ENCODE assay signal across 16 cellular contexts in genomic region chr2:129881786-129882396, GRCh38.
DNase-seq lines count a peak whose midpoint lies in the region; ATAC-seq and TF ChIP-seq lines count a peak whose summit lies in the region.
"Had no signal": no experiment of that assay in that cellular context is flagged by ENCODE, and none has a peak within 500 bp of the region (broad histone marks: within the 10 kb centered on the region; RNA-seq: fewer than 3 reads in every experiment).

No MANE protein-coding gene starts in this region.

- H3K4ac ChIP-seq in neuronal stem cell (ENCODE audit: low read length) = no peak overlapping the region

- no CpG with 5 or more reads among the region's 4 CpGs for WGBS in neuronal stem cell (ENCODE audit: extremely low coverage in 2 of 2, insufficient read length in 2 of 2, insufficient replicate concordance in 1 of 2), 2 donors

- intact Hi-C loops in upper lobe of right lung (cut with DNase I) = no loop called here
- intact Hi-C loops in activated T-helper 2 cell treated with anti-CD3 and anti-CD28 coated beads, Interferon-gamma antibody, Interleukin-2, Interleukin-4, amounts not matched to agents 10 μg/mL and 5 μg/mL and 100 μg/mL, durations not matched to agents 14 hours and 24 hours and 36 hours (cut with micrococcal nuclease) = no loop called here

- H2BK120ac ChIP-seq in neuronal stem cell (ENCODE audit: low read depth, low read length) = no peak overlapping the region

- no peaks in the 10 kb centered on the region for H3K79me1 ChIP-seq in neuronal stem cell (ENCODE audit: low read depth, low read length)

- TF ChIP-seq CTCF in upper lobe of right lung (IDR thresholded peaks at IDR 0.05) (no peak), omental fat pad (IDR thresholded peaks at IDR 0.05) (no peak)

- peak overlapping the region; percentile 13 for H3K9ac ChIP-seq in neuronal stem cell (ENCODE audit: low read depth, low read length, poor library complexity)
- H3K9ac ChIP-seq: GM23248 had no signal

- POLR2A ChIA-PET in activated CD8-positive, alpha-beta T cell treated with anti-CD3 and anti-CD28 coated beads, Interleukin-2, amount 10 ng/mL, durations not matched to agents 7 days and 5 days (lab: Charles Lee) = no interaction called here

- no peak overlapping the region for H3K27ac Mint-ChIP-seq in activated T-helper 2 cell treated with anti-CD3 and anti-CD28 coated beads, Interferon-gamma antibody, Interleukin-2, Interleukin-4, amounts not matched to agents 10 μg/mL and 5 μg/mL and 100 μg/mL, durations not matched to agents 14 hours and 24 hours and 36 hours
- no peak overlapping the region for H3K27ac Mint-ChIP-seq in activated CD8-positive, alpha-beta T cell treated with anti-CD3 and anti-CD28 coated beads, Interleukin-2, amount 10 ng/mL, durations not matched to agents 7 days and 5 days

- H3K9me3 ChIP-seq in neuronal stem cell (replicated peaks in 1 of 2; ENCODE audit: control insufficient read depth in 2 of 2, insufficient read depth in 1 of 2, low read depth in 1 of 2, low read length in 2 of 2) (no peaks in the 10 kb centered on the region), upper lobe of right lung (no peaks in the 10 kb centered on the region)

- H3K36me3 ChIP-seq in neuronal stem cell (replicated peaks in 1 of 2; ENCODE audit: control insufficient read depth in 2 of 2, insufficient read depth in 2 of 2, low read length in 2 of 2) = no peaks in the 10 kb centered on the region
- no peaks in the 10 kb centered on the region for H3K36me3 ChIP-seq in upper lobe of right lung

- H3K4me3 ChIP-seq in neuronal stem cell (ENCODE audit: low read length in 2 of 2) (no peak overlapping the region), upper lobe of right lung (no peak overlapping the region)
- H3K4me3 ChIP-seq: GM12878, GM23248 had no signal

- H3K27ac ChIP-seq in neuronal stem cell (replicated peaks; ENCODE audit: low read length) (no peak overlapping the region), upper lobe of right lung (no peak overlapping the region)
- H3K27ac ChIP-seq: GM23248 had no signal

- H3K36me3 Mint-ChIP-seq in activated T-helper 2 cell treated with anti-CD3 and anti-CD28 coated beads, Interferon-gamma antibody, Interleukin-2, Interleukin-4, amounts not matched to agents 10 μg/mL and 5 μg/mL and 100 μg/mL, durations not matched to agents 14 hours and 24 hours and 36 hours (ENCODE audit: low read depth) = no peaks in the 10 kb centered on the region
- no peaks in the 10 kb centered on the region for H3K36me3 Mint-ChIP-seq in activated CD8-positive, alpha-beta T cell treated with anti-CD3 and anti-CD28 coated beads, Interleukin-2, amount 10 ng/mL, durations not matched to agents 7 days and 5 days (ENCODE audit: low read depth)

- peak; percentile 35 for DNase-seq in islet precursor cell
- DNase-seq in neuronal stem cell (ENCODE audit: low spot score) = no peak
- DNase-seq in upper lobe of right lung = peak; percentile 19
- DNase-seq in activated T-helper 2 cell treated with anti-CD3 and anti-CD28 coated beads, Interferon-gamma antibody, Interleukin-2, Interleukin-4, amounts not matched to agents 10 μg/mL and 5 μg/mL and 100 μg/mL, durations not matched to agents 14 hours and 24 hours and 36 hours (ENCODE audit: low spot score) = no peak
- no peak for DNase-seq in omental fat pad (ENCODE audit: low spot score)
- DNase-seq in activated CD8-positive, alpha-beta T cell treated with anti-CD3 and anti-CD28 coated beads, Interleukin-2, amount 10 ng/mL, durations not matched to agents 7 days and 5 days = no peak
- DNase-seq: C1 segment of cervical spinal cord; Calu3; CD4-positive, alpha-beta memory T cell; COR-L47; DMS53; DMS79 treated with DMSO at 0.1 percent for 48 hours; GM23248; H7; HCEC 1CT had no signal

- peaks cover 1% of the 10 kb centered on the region for H3K4me1 Mint-ChIP-seq in activated T-helper 2 cell treated with anti-CD3 and anti-CD28 coated beads, Interferon-gamma antibody, Interleukin-2, Interleukin-4, amounts not matched to agents 10 μg/mL and 5 μg/mL and 100 μg/mL, durations not matched to agents 14 hours and 24 hours and 36 hours (ENCODE audit: low read depth)
- peaks cover 1% of the 10 kb centered on the region for H3K4me1 Mint-ChIP-seq in activated CD8-positive, alpha-beta T cell treated with anti-CD3 and anti-CD28 coated beads, Interleukin-2, amount 10 ng/mL, durations not matched to agents 7 days and 5 days (ENCODE audit: low read depth)

- no peak overlapping the region for H2AK5ac ChIP-seq in neuronal stem cell (ENCODE audit: low read depth, low read length)

- no peak overlapping the region for H3K14ac ChIP-seq in neuronal stem cell (ENCODE audit: low read length)

- H3K27me3 Mint-ChIP-seq in activated T-helper 2 cell treated with anti-CD3 and anti-CD28 coated beads, Interferon-gamma antibody, Interleukin-2, Interleukin-4, amounts not matched to agents 10 μg/mL and 5 μg/mL and 100 μg/mL, durations not matched to agents 14 hours and 24 hours and 36 hours (ENCODE audit: low read depth) = no peaks in the 10 kb centered on the region
- H3K27me3 Mint-ChIP-seq in activated CD8-positive, alpha-beta T cell treated with anti-CD3 and anti-CD28 coated beads, Interleukin-2, amount 10 ng/mL, durations not matched to agents 7 days and 5 days (ENCODE audit: low read depth) = no peaks in the 10 kb centered on the region

- H3K9me3 Mint-ChIP-seq in activated T-helper 2 cell treated with anti-CD3 and anti-CD28 coated beads, Interferon-gamma antibody, Interleukin-2, Interleukin-4, amounts not matched to agents 10 μg/mL and 5 μg/mL and 100 μg/mL, durations not matched to agents 14 hours and 24 hours and 36 hours = no peaks in the 10 kb centered on the region
- H3K9me3 Mint-ChIP-seq in activated CD8-positive, alpha-beta T cell treated with anti-CD3 and anti-CD28 coated beads, Interleukin-2, amount 10 ng/mL, durations not matched to agents 7 days and 5 days (ENCODE audit: insufficient read depth) = no peaks in the 10 kb centered on the region
- H3K9me3 Mint-ChIP-seq: CD4-positive, alpha-beta memory T cell had no signal

- H2BK12ac ChIP-seq in neuronal stem cell (ENCODE audit: low read length) = no peak overlapping the region

- H3K4me3 Mint-ChIP-seq in activated T-helper 2 cell treated with anti-CD3 and anti-CD28 coated beads, Interferon-gamma antibody, Interleukin-2, Interleukin-4, amounts not matched to agents 10 μg/mL and 5 μg/mL and 100 μg/mL, durations not matched to agents 14 hours and 24 hours and 36 hours (ENCODE audit: low read depth) = no peak overlapping the region
- no peak overlapping the region for H3K4me3 Mint-ChIP-seq in activated CD8-positive, alpha-beta T cell treated with anti-CD3 and anti-CD28 coated beads, Interleukin-2, amount 10 ng/mL, durations not matched to agents 7 days and 5 days
- H3K4me3 Mint-ChIP-seq: CD4-positive, alpha-beta memory T cell had no signal

- H3K4me1 ChIP-seq in neuronal stem cell (ENCODE audit: control insufficient read depth in 2 of 2, insufficient read depth in 1 of 2, low read depth in 1 of 2, low read length in 2 of 2) (peaks cover 0 to 2% of the 10 kb centered on the region in 2 donors), upper lobe of right lung (no peaks in the 10 kb centered on the region)

- H2BK15ac ChIP-seq in neuronal stem cell (ENCODE audit: low read length) = no peak overlapping the region

- CTCF ChIA-PET in activated CD8-positive, alpha-beta T cell treated with anti-CD3 and anti-CD28 coated beads, Interleukin-2, amount 10 ng/mL, durations not matched to agents 7 days and 5 days (lab: Charles Lee) = no interaction called here

- no peak overlapping the region for H4K91ac ChIP-seq in neuronal stem cell (ENCODE audit: low read depth, low read length, poor library complexity)

- no peak overlapping the region for H2AFZ ChIP-seq in neuronal stem cell (ENCODE audit: low read length)
- H2AFZ ChIP-seq: GM23248 had no signal

- no peak for ATAC-seq in upper lobe of right lung
- ATAC-seq in omental fat pad (ENCODE audit: low FRiP score) = no peak
- no peak for ATAC-seq in activated CD8-positive, alpha-beta T cell treated with anti-CD3 and anti-CD28 coated beads, Interleukin-2, amount 10 ng/mL, durations not matched to agents 7 days and 5 days
- ATAC-seq: GM12878 had no signal

- H3K27me3 ChIP-seq in neuronal stem cell (ENCODE audit: control insufficient read depth in 3 of 3, insufficient read depth in 3 of 3, low read depth in 1 of 3, low read length in 3 of 3) (peaks cover 0 to 15% (median 0%) of the 10 kb centered on the region in 3 experiments), upper lobe of right lung (no peaks in the 10 kb centered on the region)

- H3K23ac ChIP-seq in neuronal stem cell (ENCODE audit: low read depth, low read length, poor library complexity) = no peak overlapping the region

- H2BK5ac ChIP-seq in neuronal stem cell (ENCODE audit: low read length) = no peak overlapping the region

- H3K4me2 ChIP-seq in neuronal stem cell (ENCODE audit: insufficient read depth, low read length, poor library complexity, severe bottlenecking) = no peak overlapping the region

- no peak overlapping the region for H4K8ac ChIP-seq in neuronal stem cell (ENCODE audit: low read depth, low read length)

- no peak overlapping the region for H3K18ac ChIP-seq in neuronal stem cell (ENCODE audit: low read length)

Comparison
In these comparisons a context has a peak if more than half of its experiments do, and no peak if none do; other contexts are left out.
1. DNase-seq: peak in islet precursor cell (single experiment) and upper lobe of right lung (single experiment); none in neuronal stem cell (single experiment), activated T-helper 2 cell treated with anti-CD3 and anti-CD28 coated beads, Interferon-gamma antibody, Interleukin-2, Interleukin-4, amounts not matched to agents 10 μg/mL and 5 μg/mL and 100 μg/mL, durations not matched to agents 14 hours and 24 hours and 36 hours (single experiment), omental fat pad (single experiment) and activated CD8-positive, alpha-beta T cell treated with anti-CD3 and anti-CD28 coated beads, Interleukin-2, amount 10 ng/mL, durations not matched to agents 7 days and 5 days (single experiment).